Comparison of ENCODE assay signal across 1 cellular context in the genomic region with DNA sequence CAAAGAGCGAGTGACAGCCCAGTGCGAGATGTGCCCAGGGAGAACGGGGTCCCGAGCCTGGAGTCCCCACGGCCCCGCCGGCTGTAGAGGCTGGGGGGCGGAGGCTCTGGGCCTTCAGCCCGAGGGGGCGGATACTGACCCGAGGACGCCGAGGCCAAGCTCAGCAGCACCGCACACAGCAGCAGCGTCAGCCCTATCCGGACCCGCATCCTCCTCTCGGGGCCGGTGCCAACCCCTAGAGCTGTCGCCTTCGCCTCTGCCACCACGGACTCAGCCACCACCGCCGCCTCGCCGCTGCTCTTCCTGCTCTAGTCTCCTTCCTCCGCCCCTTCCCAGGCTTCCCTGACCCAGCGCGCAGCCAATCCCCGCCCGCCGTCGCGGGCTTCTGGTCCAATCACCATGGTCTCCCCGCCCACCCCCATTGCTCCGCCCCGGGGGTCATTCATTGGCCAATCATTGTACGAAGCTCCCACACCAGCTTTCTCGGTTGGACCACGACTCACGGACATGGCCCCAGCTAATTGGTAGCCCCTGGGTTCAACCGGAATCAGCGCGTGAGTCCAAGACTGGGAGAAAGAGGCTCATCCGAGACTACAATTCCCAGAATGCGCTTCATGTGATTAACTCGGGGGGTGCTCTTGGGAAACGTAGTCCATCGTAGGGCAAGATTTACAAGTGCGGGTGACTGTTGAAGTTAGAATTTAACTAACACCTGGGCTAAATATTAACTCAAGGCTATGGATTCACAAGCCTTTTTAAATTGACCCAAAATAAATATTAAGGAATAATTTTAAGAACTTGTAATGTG.
TF ChIP-seq lines count a peak whose summit lies in the region.

A gene (minus strand): TSS at position 318 of the 808 bp plus-strand sequence. CDS start 109 bp downstream, at position 209.

TF ChIP-seq in A549, 52 proteins besides CTCF, POLR2A, EP300 and RAD21 (continued from another document):
- no peak for TF ChIP-seq ZNF302 (CRISPR knock-in tag; IDR thresholded peaks at IDR 0.05)
- no peak for TF ChIP-seq NFE2L2 (conservative IDR thresholded peaks at IDR 0.05; ENCODE audit: low read length)
- TF ChIP-seq, protein P1, sequence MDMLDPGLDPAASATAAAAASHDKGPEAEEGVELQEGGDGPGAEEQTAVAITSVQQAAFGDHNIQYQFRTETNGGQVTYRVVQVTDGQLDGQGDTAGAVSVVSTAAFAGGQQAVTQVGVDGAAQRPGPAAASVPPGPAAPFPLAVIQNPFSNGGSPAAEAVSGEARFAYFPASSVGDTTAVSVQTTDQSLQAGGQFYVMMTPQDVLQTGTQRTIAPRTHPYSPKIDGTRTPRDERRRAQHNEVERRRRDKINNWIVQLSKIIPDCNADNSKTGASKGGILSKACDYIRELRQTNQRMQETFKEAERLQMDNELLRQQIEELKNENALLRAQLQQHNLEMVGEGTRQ (IDR thresholded peaks at IDR 0.05): peak; percentile 25; the same call in 1 of the 2 replicates
- TF ChIP-seq, protein P2, sequence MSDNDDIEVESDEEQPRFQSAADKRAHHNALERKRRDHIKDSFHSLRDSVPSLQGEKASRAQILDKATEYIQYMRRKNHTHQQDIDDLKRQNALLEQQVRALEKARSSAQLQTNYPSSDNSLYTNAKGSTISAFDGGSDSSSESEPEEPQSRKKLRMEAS (IDR thresholded peaks at IDR 0.05): no peak
- TF ChIP-seq GATA3 (IDR thresholded peaks at IDR 0.05; ENCODE audit: borderline replicate concordance): no peak
- TF ChIP-seq CEBPB (IDR thresholded peaks at IDR 0.05): no peak
- TF ChIP-seq NR3C1 (IDR thresholded peaks at IDR 0.05): no peak
- no peak for TF ChIP-seq SREBF2 (IDR thresholded peaks at IDR 0.05)
- TF ChIP-seq, protein P3, sequence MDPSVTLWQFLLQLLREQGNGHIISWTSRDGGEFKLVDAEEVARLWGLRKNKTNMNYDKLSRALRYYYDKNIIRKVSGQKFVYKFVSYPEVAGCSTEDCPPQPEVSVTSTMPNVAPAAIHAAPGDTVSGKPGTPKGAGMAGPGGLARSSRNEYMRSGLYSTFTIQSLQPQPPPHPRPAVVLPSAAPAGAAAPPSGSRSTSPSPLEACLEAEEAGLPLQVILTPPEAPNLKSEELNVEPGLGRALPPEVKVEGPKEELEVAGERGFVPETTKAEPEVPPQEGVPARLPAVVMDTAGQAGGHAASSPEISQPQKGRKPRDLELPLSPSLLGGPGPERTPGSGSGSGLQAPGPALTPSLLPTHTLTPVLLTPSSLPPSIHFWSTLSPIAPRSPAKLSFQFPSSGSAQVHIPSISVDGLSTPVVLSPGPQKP (IDR thresholded peaks at IDR 0.05; ENCODE audit: low read depth, low read length): no peak
- no peak for TF ChIP-seq FOSB (CRISPR knock-in tag; IDR thresholded peaks at IDR 0.05)
- TF ChIP-seq CHD2 (IDR thresholded peaks at IDR 0.05; ENCODE audit: low read length, partially characterized antibody): peak; percentile 12
- no peak for TF ChIP-seq MAFK (IDR thresholded peaks at IDR 0.05; ENCODE audit: partially characterized antibody)
- no peak for TF ChIP-seq HOXB5 (CRISPR knock-in tag; IDR thresholded peaks at IDR 0.05)
- TF ChIP-seq ZFP36 (IDR thresholded peaks at IDR 0.05; ENCODE audit: borderline replicate concordance, partially characterized antibody): no peak
- no peak for TF ChIP-seq RNF2 (IDR thresholded peaks at IDR 0.05; ENCODE audit: borderline replicate concordance, low read depth)
- no peak for TF ChIP-seq MAZ (IDR thresholded peaks at IDR 0.05; ENCODE audit: borderline replicate concordance, low read depth, low read length)
- no peak for TF ChIP-seq KDM1A (IDR thresholded peaks at IDR 0.05; ENCODE audit: low read depth)
- no peak for TF ChIP-seq CBX8 (IDR thresholded peaks at IDR 0.05)
- no peak for TF ChIP-seq RARB (CRISPR knock-in tag; IDR thresholded peaks at IDR 0.05)
- TF ChIP-seq, protein P4, sequence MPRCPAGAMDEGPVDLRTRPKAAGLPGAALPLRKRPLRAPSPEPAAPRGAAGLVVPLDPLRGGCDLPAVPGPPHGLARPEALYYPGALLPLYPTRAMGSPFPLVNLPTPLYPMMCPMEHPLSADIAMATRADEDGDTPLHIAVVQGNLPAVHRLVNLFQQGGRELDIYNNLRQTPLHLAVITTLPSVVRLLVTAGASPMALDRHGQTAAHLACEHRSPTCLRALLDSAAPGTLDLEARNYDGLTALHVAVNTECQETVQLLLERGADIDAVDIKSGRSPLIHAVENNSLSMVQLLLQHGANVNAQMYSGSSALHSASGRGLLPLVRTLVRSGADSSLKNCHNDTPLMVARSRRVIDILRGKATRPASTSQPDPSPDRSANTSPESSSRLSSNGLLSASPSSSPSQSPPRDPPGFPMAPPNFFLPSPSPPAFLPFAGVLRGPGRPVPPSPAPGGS (IDR thresholded peaks at IDR 0.05): 0 out of 3 replicates have a peak, but pooled peaks have one; percentile 58
- TF ChIP-seq ZC3H11A (IDR thresholded peaks at IDR 0.05): no peak
- TF ChIP-seq EHF (CRISPR knock-in tag; IDR thresholded peaks at IDR 0.05): no peak
- TF ChIP-seq EHMT2 (IDR thresholded peaks at IDR 0.05; ENCODE audit: low read depth): no peak
- TF ChIP-seq, protein P5, sequence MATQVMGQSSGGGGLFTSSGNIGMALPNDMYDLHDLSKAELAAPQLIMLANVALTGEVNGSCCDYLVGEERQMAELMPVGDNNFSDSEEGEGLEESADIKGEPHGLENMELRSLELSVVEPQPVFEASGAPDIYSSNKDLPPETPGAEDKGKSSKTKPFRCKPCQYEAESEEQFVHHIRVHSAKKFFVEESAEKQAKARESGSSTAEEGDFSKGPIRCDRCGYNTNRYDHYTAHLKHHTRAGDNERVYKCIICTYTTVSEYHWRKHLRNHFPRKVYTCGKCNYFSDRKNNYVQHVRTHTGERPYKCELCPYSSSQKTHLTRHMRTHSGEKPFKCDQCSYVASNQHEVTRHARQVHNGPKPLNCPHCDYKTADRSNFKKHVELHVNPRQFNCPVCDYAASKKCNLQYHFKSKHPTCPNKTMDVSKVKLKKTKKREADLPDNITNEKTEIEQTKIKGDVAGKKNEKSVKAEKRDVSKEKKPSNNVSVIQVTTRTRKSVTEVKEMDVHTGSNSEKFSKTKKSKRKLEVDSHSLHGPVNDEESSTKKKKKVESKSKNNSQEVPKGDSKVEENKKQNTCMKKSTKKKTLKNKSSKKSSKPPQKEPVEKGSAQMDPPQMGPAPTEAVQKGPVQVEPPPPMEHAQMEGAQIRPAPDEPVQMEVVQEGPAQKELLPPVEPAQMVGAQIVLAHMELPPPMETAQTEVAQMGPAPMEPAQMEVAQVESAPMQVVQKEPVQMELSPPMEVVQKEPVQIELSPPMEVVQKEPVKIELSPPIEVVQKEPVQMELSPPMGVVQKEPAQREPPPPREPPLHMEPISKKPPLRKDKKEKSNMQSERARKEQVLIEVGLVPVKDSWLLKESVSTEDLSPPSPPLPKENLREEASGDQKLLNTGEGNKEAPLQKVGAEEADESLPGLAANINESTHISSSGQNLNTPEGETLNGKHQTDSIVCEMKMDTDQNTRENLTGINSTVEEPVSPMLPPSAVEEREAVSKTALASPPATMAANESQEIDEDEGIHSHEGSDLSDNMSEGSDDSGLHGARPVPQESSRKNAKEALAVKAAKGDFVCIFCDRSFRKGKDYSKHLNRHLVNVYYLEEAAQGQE (IDR thresholded peaks at IDR 0.05): no peak
- no peak; the same call in 1 of the 2 replicates for TF ChIP-seq HDAC2 (IDR thresholded peaks at IDR 0.05)
- TF ChIP-seq FOSL2 (IDR thresholded peaks at IDR 0.05): no peak
- TF ChIP-seq FOSL2 (CRISPR knock-in tag; IDR thresholded peaks at IDR 0.05): no peak
- TF ChIP-seq HOXA7 (CRISPR knock-in tag; IDR thresholded peaks at IDR 0.05): no peak
TF ChIP-seq in A549: peak in this region for 8.
